8 cellular contexts compared by ENCODE assay signal in genomic region chr19:533485-534058, GRCh38. TPM values are rescaled to one million over a fixed set of nuclear protein-coding genes. Genes with fewer than 3 reads are reported as not detected.
DNase-seq lines count a peak whose midpoint lies in the region; ATAC-seq and TF ChIP-seq lines count a peak whose summit lies in the region.

No MANE protein-coding gene starts in this region.

- CTCF ChIA-PET in activated CD4-positive, alpha-beta T cell treated with anti-CD3 and anti-CD28 coated beads for 36 hours (lab: Charles Lee), result interaction anchor here (0.6 to 1.2 kb wide), 3 partner anchors 23 to 123 kb away, joined by 3 read pairs; no protein-coding TSS in a partner anchor

- H3K36me3 ChIP-seq in ascending aorta (peaks cover 33% of the 10 kb centered on the region in 2 donors), kidney epithelial cell (ENCODE audit: control insufficient read depth, insufficient read depth, low read length) (no peaks in the 10 kb centered on the region), testis (ENCODE audit: low read depth, missing control alignments) (no peaks in the 10 kb centered on the region)

- TF ChIP-seq POLR2A in testis (IDR thresholded peaks at IDR 0.05), result no peak

- no peaks in the 10 kb centered on the region for H3K27me3 Mint-ChIP-seq in activated CD4-positive, alpha-beta T cell treated with anti-CD3 and anti-CD28 coated beads for 36 hours

- H3K27me3 ChIP-seq in ascending aorta (no peaks in the 10 kb centered on the region), kidney epithelial cell (ENCODE audit: control insufficient read depth, insufficient read depth, low read length) (no peaks in the 10 kb centered on the region), testis (no peaks in the 10 kb centered on the region)

- H3K27ac Mint-ChIP-seq in activated CD4-positive, alpha-beta T cell treated with anti-CD3 and anti-CD28 coated beads for 36 hours, result no peak overlapping the region

- H3K9me3 ChIP-seq in ascending aorta (no peaks in the 10 kb centered on the region), testis (no peaks in the 10 kb centered on the region)

- 40 to 42% methylated on average over 5 to 17 of the region's 17 CpGs for WGBS in testis, 2 donors

- intact Hi-C loops in activated CD4-positive, alpha-beta T cell treated with anti-CD3 and anti-CD28 coated beads for 36 hours (cut with DNase I, micrococcal nuclease), result loop anchor here in 1 of 2 experiments (2.0 kb wide), 1 partner anchor 39 kb away; the partner anchor contains the start of gene BSG
- intact Hi-C loops in ascending aorta (cut with DNase I), result no loop called here
- intact Hi-C loops in testis (cut with DNase I; ENCODE audit: low total_unique reads), result no loop called here

- ATAC-seq in activated CD4-positive, alpha-beta T cell treated with anti-CD3 and anti-CD28 coated beads for 36 hours, result no peak
- ATAC-seq in HG03095 (IDR thresholded peaks at IDR 0.05; ENCODE audit: unreplicated experiment) (no peak), HG03571 (IDR thresholded peaks at IDR 0.05; ENCODE audit: unreplicated experiment) (no peak)

- H3K27ac ChIP-seq in ascending aorta (peak overlapping the region; percentile 89 to 93), testis (peak overlapping the region; percentile 93 to 95)

- TF ChIP-seq CTCF in ascending aorta (IDR thresholded peaks at IDR 0.05) (no peak), kidney epithelial cell (IDR thresholded peaks at IDR 0.05; ENCODE audit: insufficient read depth, low read length, poor library complexity, severe bottlenecking) (no peak), testis (IDR thresholded peaks at IDR 0.05) (no peak)

- no peaks in the 10 kb centered on the region for H3K9me3 Mint-ChIP-seq in activated CD4-positive, alpha-beta T cell treated with anti-CD3 and anti-CD28 coated beads for 36 hours (ENCODE audit: low read depth)

- H3K4me1 Mint-ChIP-seq in activated CD4-positive, alpha-beta T cell treated with anti-CD3 and anti-CD28 coated beads for 36 hours, result peaks cover 24% of the 10 kb centered on the region

- peak overlapping the region; percentile 78 for H3K4me3 Mint-ChIP-seq in activated CD4-positive, alpha-beta T cell treated with anti-CD3 and anti-CD28 coated beads for 36 hours

- POLR2A ChIA-PET in activated CD4-positive, alpha-beta T cell treated with anti-CD3 and anti-CD28 coated beads for 36 hours (lab: Charles Lee), result no interaction called here

- H3K36me3 Mint-ChIP-seq in activated CD4-positive, alpha-beta T cell treated with anti-CD3 and anti-CD28 coated beads for 36 hours (ENCODE audit: low read depth), result peaks cover 3% of the 10 kb centered on the region

- peak overlapping the region; percentile 91 to 99 for H3K4me3 ChIP-seq in ascending aorta
- peak overlapping the region; percentile 95 for H3K4me3 ChIP-seq in kidney epithelial cell (ENCODE audit: low read depth, low read length)
- peak overlapping the region in 1 of 2 donors; percentile 95 for H3K4me3 ChIP-seq in testis

- H3K4me1 ChIP-seq in ascending aorta (peaks cover 16 to 24% of the 10 kb centered on the region in 2 donors), testis (peaks cover 13% of the 10 kb centered on the region)

- no peak for DNase-seq in activated CD4-positive, alpha-beta T cell treated with anti-CD3 and anti-CD28 coated beads for 36 hours
- DNase-seq in activated CD4-positive, alpha-beta T cell treated with anti-CD3 and anti-CD28 coated beads for 4 hours, result no peak
- DNase-seq in ascending aorta (ENCODE audit: low spot score in 2 of 2) (no peak), kidney epithelial cell (ENCODE audit: low read depth) (no peak), testis (no peak), KG1 (lab: John Stamatoyannopoulos, UW) (no peak)

RNA-seq across cellular contexts. Expression of gene CDC34, which starts 2.0 kb away (rescaled TPM):
- total RNA-seq in activated CD4-positive, alpha-beta T cell treated with anti-CD3 and anti-CD28 coated beads for 36 hours, result 10 to 100 TPM; 36.7 to 41.5 TPM
- total RNA-seq in ascending aorta (124 TPM), kidney epithelial cell (168 and 194 TPM in 2 replicates), testis (100 to 1,000 TPM; 205 to 249 TPM)
- 149 TPM for polyA plus RNA-seq in testis (ENCODE audit: insufficient read depth, low read depth, low replicate concordance)

RNA-seq across cellular contexts. Expression of gene GZMM, which starts 10.3 kb away (rescaled TPM):
- 10 to 100 TPM; 22.5 to 25.3 TPM for total RNA-seq in activated CD4-positive, alpha-beta T cell treated with anti-CD3 and anti-CD28 coated beads for 36 hours
- not detected for total RNA-seq in ascending aorta
- total RNA-seq in kidney epithelial cell, result not detected in 2 replicates
- 1 to 10 TPM in 1 of 2 donors, under 1 TPM in 1; 0.31 to 1.4 TPM for total RNA-seq in testis
- 2.2 TPM for polyA plus RNA-seq in testis (ENCODE audit: insufficient read depth, low read depth, low replicate concordance)

RNA-seq across cellular contexts. Expression of gene TPGS1, which starts 26.3 kb away (rescaled TPM):
- total RNA-seq in activated CD4-positive, alpha-beta T cell treated with anti-CD3 and anti-CD28 coated beads for 36 hours, result 1 to 10 TPM; 6.4 to 8.4 TPM
- total RNA-seq in ascending aorta (89.2 TPM), kidney epithelial cell (52.7 and 68.8 TPM in 2 replicates), testis (100 to 1,000 TPM in 1 of 2 donors, 10 to 100 TPM in 1; 98.5 to 104 TPM)
- polyA plus RNA-seq in testis (ENCODE audit: insufficient read depth, low read depth, low replicate concordance), result 5.4 TPM

RNA-seq across cellular contexts. Expression of gene MADCAM1, which starts 37.3 kb away (rescaled TPM):
- under 1 TPM in 1 of 2 experiments, not detected in 1; 0.14 TPM for total RNA-seq in activated CD4-positive, alpha-beta T cell treated with anti-CD3 and anti-CD28 coated beads for 36 hours
- not detected for total RNA-seq in ascending aorta
- total RNA-seq in kidney epithelial cell, result 0.14 and 0.46 TPM in 2 replicates
- total RNA-seq in testis, result 1 to 10 TPM; 2.2 to 2.3 TPM
- 1.6 TPM for polyA plus RNA-seq in testis (ENCODE audit: insufficient read depth, low read depth, low replicate concordance)

RNA-seq across cellular contexts. Expression of gene BSG, which starts 38.8 kb away (rescaled TPM):
- total RNA-seq in activated CD4-positive, alpha-beta T cell treated with anti-CD3 and anti-CD28 coated beads for 36 hours, result 100 to 1,000 TPM; 165 to 175 TPM
- total RNA-seq in ascending aorta (647 TPM), kidney epithelial cell (838 and 979 TPM in 2 replicates), testis (1,000 to 10,000 TPM; 1,391 to 1,458 TPM)
- polyA plus RNA-seq in testis (ENCODE audit: insufficient read depth, low read depth, low replicate concordance), result 870 TPM

Comparison
In these comparisons a context has a peak if more than half of its experiments do, and no peak if none do; other contexts are left out.
1. RNA of gene GZMM, which starts 10.3 kb away (total RNA-seq): 22.5 to 25.3 TPM in activated CD4-positive, alpha-beta T cell treated with anti-CD3 and anti-CD28 coated beads for 36 hours; 0.31 to 1.4 TPM in testis, not detected in kidney epithelial cell and not detected in ascending aorta (single experiment); every median in the first group is over 4 times any median in the second.